ENCODE assay signal across 8 cellular contexts in genomic region chr12:74689071-74689655, GRCh38.
DNase-seq lines count a peak whose midpoint lies in the region; ATAC-seq and TF ChIP-seq lines count a peak whose summit lies in the region.

No MANE protein-coding gene starts in this region.

- no peaks in the 10 kb centered on the region for H3K4me1 Mint-ChIP-seq in immature natural killer cell

- peaks cover 0 to 1% (median 0%) of the 10 kb centered on the region in 6 donors for H3K9me3 Mint-ChIP-seq in immature natural killer cell

- H3K4me3 Mint-ChIP-seq in immature natural killer cell: no peak overlapping the region

- H3K4me3 ChIP-seq in astrocyte of the spinal cord (ENCODE audit: low read depth, low read length) (no peak overlapping the region), left lung (no peak overlapping the region)

- no peaks in the 10 kb centered on the region for H3K36me3 ChIP-seq in left lung

- H3K27me3 Mint-ChIP-seq in immature natural killer cell (ENCODE audit: low read depth in 3 of 3): no peaks in the 10 kb centered on the region

- TF ChIP-seq CTCF in astrocyte of the spinal cord (IDR thresholded peaks at IDR 0.05; ENCODE audit: low read depth, low read length) (peak; percentile 54), left lung (IDR thresholded peaks at IDR 0.05) (peak; percentile 35 to 49)

- DNase-seq in Ammon's horn (ENCODE audit: low spot score) (peak; percentile 66), NCI-H2081 treated with DMSO at 0.1 percent for 48 hours (lab: John Stamatoyannopoulos, UW) (peak; percentile 16), astrocyte of the spinal cord (ENCODE audit: low read depth, low spot score) (peak; percentile 71), left lung (no peak), immature natural killer cell (no peak)
- DNase-seq in activated CD8-positive, alpha-beta memory T cell treated with anti-CD3 and anti-CD28 coated beads for 24 hours: no peak
- no peak for DNase-seq in activated CD4-positive, CD25-positive, alpha-beta regulatory T cell (lab: John Stamatoyannopoulos, UW)

- H3K27ac ChIP-seq in left lung: no peak overlapping the region

- H3K9me3 ChIP-seq in left lung: no peaks in the 10 kb centered on the region

- in situ Hi-C loops in astrocyte of the spinal cord (cut with HindIII; ENCODE audit: low sequenced_read_pairs): no loop called here

- no peaks in the 10 kb centered on the region for H3K36me3 Mint-ChIP-seq in immature natural killer cell

- H3K27ac Mint-ChIP-seq in immature natural killer cell: no peak overlapping the region

- no peaks in the 10 kb centered on the region for H3K4me1 ChIP-seq in left lung

- intact Hi-C loops in left lung (cut with DNase I): no loop called here

- ATAC-seq in GM21515 (IDR thresholded peaks at IDR 0.05; ENCODE audit: unreplicated experiment): peak; percentile 52
- peak; percentile 24 for ATAC-seq in left lung

- no peaks in the 10 kb centered on the region for H3K27me3 ChIP-seq in left lung

Comparison
In these comparisons a context has a peak if more than half of its experiments do, and no peak if none do; other contexts are left out.
1. DNase-seq: peak in Ammon's horn (single experiment), NCI-H2081 treated with DMSO at 0.1 percent for 48 hours (single experiment) and astrocyte of the spinal cord (single experiment); none in left lung (0 of 2), immature natural killer cell (0 of 3), activated CD8-positive, alpha-beta memory T cell treated with anti-CD3 and anti-CD28 coated beads for 24 hours (single experiment) and activated CD4-positive, CD25-positive, alpha-beta regulatory T cell (0 of 4).